ENCODE assay signal across 1 cellular context in the genomic region with DNA sequence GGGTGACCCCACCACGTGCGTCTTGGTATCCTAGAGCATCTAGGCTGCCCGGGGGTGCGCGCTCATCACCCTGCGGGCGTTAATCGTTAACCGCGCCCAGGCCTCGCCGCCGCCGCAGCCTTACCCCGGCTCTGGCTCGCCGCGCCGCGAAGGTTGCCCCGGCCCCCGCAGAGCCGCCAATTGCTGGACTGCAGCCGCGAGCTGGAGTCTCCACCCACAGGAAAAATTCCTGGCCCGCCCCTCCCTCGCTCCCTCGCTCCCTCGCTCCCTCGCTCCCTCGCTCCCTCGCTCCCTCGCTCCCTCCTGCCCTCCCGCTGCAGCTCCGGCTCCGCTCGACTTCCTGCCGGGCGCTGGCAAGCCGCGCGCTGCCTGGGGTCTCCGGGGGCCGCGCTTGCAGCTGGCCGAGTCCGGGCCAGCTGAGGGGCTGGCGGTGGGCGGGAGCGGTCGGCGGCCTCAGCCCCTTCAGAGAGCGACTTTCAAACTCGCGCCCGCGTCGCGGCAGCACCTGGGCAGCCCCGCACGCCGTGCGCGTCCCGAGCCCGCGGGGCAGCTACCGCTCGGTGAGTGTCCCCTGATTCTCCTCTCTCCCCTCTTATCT.
TF ChIP-seq lines count a peak whose summit lies in the region.

A gene (plus strand): TSS at position 280 of the 598 bp plus-strand sequence. CDS start 23,208 bp downstream, outside the sequence.

TF ChIP-seq in HepG2, 621 proteins besides CTCF, POLR2A, EP300 and RAD21 (continued from another document):
- TF ChIP-seq, protein P1, sequence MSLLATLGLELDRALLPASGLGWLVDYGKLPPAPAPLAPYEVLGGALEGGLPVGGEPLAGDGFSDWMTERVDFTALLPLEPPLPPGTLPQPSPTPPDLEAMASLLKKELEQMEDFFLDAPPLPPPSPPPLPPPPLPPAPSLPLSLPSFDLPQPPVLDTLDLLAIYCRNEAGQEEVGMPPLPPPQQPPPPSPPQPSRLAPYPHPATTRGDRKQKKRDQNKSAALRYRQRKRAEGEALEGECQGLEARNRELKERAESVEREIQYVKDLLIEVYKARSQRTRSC (CRISPR knock-in tag; IDR thresholded peaks at IDR 0.05; ENCODE audit: low read depth), result no peak
- peak; percentile 22 for TF ChIP-seq ZNF883 (CRISPR knock-in tag; IDR thresholded peaks at IDR 0.05; ENCODE audit: not compliant biosample characterization)
- TF ChIP-seq PITX1 (CRISPR knock-in tag; IDR thresholded peaks at IDR 0.05), result no peak; the same call in 1 of the 2 replicates
- no peak for TF ChIP-seq FOXA1 (IDR thresholded peaks at IDR 0.05)
- peak; percentile 3; the same call in 1 of the 2 replicates for TF ChIP-seq FOXA1 (CRISPR knock-in tag; IDR thresholded peaks at IDR 0.05)
- TF ChIP-seq YY1 (IDR thresholded peaks at IDR 0.05; ENCODE audit: insufficient read depth, insufficient replicate concordance, low read depth, low read length), result no peak
- TF ChIP-seq, protein P2, sequence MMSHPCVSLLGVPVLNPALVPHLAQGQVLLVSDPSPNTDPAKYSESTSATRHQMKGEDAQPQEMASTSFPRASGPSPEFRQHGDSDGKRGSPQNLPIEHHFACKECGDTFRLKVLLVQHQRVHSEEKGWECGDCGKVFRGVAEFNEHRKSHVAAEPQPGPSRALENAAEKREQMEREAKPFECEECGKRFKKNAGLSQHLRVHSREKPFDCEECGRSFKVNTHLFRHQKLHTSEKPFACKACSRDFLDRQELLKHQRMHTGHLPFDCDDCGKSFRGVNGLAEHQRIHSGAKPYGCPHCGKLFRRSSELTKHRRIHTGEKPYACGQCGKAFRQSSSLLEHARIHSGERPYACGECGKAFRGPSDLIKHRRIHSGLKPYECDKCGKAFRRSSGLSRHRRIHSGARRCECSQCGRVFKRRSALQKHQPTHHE (CRISPR knock-in tag; IDR thresholded peaks at IDR 0.05; ENCODE audit: borderline replicate concordance), result no peak
- no peak; the same call in 1 of the 2 replicates for TF ChIP-seq ZNF891 (CRISPR knock-in tag; IDR thresholded peaks at IDR 0.05)
- 0 out of 2 replicates have a peak, but pooled peaks have one; percentile 54 for TF ChIP-seq KDM3A (CRISPR knock-in tag; IDR thresholded peaks at IDR 0.05; ENCODE audit: low read depth)
- no peak for TF ChIP-seq ZNF296 (CRISPR knock-in tag; conservative IDR thresholded peaks at IDR 0.05)
- TF ChIP-seq ZFAT (CRISPR knock-in tag; conservative IDR thresholded peaks at IDR 0.05), result no peak
- no peak for TF ChIP-seq SRF (IDR thresholded peaks at IDR 0.05; ENCODE audit: low read depth, low read length)
- TF ChIP-seq, protein P3, sequence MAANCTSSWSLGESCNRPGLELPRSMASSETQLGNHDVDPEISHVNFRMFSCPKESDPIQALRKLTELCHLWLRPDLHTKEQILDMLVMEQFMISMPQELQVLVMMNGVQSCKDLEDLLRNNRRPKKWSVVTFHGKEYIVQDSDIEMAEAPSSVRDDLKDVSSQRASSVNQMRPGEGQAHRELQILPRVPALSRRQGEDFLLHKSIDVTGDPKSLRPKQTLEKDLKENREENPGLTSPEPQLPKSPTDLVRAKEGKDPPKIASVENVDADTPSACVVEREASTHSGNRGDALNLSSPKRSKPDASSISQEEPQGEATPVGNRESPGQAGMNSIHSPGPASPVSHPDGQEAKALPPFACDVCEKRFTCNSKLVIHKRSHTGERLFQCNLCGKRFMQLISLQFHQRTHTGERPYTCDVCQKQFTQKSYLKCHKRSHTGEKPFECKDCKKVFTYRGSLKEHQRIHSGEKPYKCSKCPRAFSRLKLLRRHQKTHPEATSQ (CRISPR knock-in tag; IDR thresholded peaks at IDR 0.05; ENCODE audit: borderline replicate concordance), result no peak
